In genomic region chr18:23859466-23860352, GRCh38 we compare ENCODE assay signal across 1 cellular context.
TF ChIP-seq lines count a peak whose summit lies in the region.

No MANE protein-coding gene starts in this region.

TF ChIP-seq in IMR-90, 13 proteins besides CTCF, POLR2A, EP300 and RAD21:
- TF ChIP-seq CEBPB (IDR thresholded peaks at IDR 0.05; ENCODE audit: low read depth, low read length) = no peak
- TF ChIP-seq ELK1 (IDR thresholded peaks at IDR 0.05; ENCODE audit: borderline replicate concordance, low read depth, low read length) = no peak
- TF ChIP-seq RCOR1 (IDR thresholded peaks at IDR 0.05; ENCODE audit: insufficient replicate concordance, low read length) = no peak
- TF ChIP-seq CHD1 (IDR thresholded peaks at IDR 0.05; ENCODE audit: low read depth, low read length) = no peak
- no peak for TF ChIP-seq USF2 (IDR thresholded peaks at IDR 0.05; ENCODE audit: low read depth, low read length)
- TF ChIP-seq FOS (IDR thresholded peaks at IDR 0.05; ENCODE audit: low read depth, low read length) = no peak
- no peak for TF ChIP-seq MXI1 (IDR thresholded peaks at IDR 0.05; ENCODE audit: borderline replicate concordance, low read depth, low read length)
- TF ChIP-seq RFX5 (IDR thresholded peaks at IDR 0.05; ENCODE audit: low read depth, low read length) = no peak
- no peak for TF ChIP-seq BHLHE40 (IDR thresholded peaks at IDR 0.05; ENCODE audit: low read depth, low read length)
- no peak for TF ChIP-seq MAFK (IDR thresholded peaks at IDR 0.05; ENCODE audit: low read depth, low read length)
- no peak for TF ChIP-seq MAZ (IDR thresholded peaks at IDR 0.05; ENCODE audit: borderline replicate concordance, low read depth, low read length)
- TF ChIP-seq SMC3 (IDR thresholded peaks at IDR 0.05; ENCODE audit: low read depth, low read length) = no peak
- TF ChIP-seq NFE2L2 (IDR thresholded peaks at IDR 0.05; ENCODE audit: low read depth, low read length) = no peak
TF ChIP-seq in IMR-90: peak in this region for 0.
